In the genomic region with DNA sequence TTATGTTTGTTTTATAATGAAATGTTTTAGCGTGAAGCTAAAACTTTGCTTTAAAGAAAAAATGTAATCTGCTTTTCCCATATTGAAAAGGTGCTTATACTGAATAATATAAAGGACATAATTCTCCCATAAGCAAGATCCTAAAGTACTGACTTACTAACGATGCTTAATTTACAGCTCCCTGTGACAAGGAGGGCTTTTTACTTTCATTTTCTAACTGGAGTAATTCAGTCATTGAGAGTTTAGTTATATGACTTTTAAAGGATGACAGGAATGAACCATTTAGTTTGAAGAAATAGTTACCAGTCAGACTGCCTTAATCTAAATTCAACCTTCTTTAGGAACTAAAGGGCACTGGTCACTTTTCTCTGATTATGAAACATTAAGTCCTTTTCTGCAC, we compare ENCODE assay signal across 11 cellular contexts. TPM values are rescaled to one million over a fixed set of nuclear protein-coding genes. Genes with fewer than 3 reads are reported as not detected.
DNase-seq lines count a peak whose midpoint lies in the region; ATAC-seq, FAIRE-seq and TF ChIP-seq lines count a peak whose summit lies in the region.
"Had no signal": no experiment of that assay in that cellular context is flagged by ENCODE, and none has a peak within 500 bp of the region (broad histone marks: within the 10 kb centered on the region; RNA-seq: fewer than 3 reads in every experiment).

No MANE protein-coding gene starts in this region.

- no peak for TF ChIP-seq CTCF in astrocyte (IDR thresholded peaks at IDR 0.05; ENCODE audit: insufficient read depth, low read depth, low read length)
- no peak for TF ChIP-seq CTCF in osteocyte (IDR thresholded peaks at IDR 0.05)

- H3K4me2 ChIP-seq in astrocyte (ENCODE audit: low read length), result peak overlapping the region; percentile 71

- peak; percentile 70 for ATAC-seq in activated CD8-positive, alpha-beta memory T cell treated with anti-CD3 and anti-CD28 coated beads, Interleukin-2, amount 10 ng/mL, durations not matched to agents 7 days and 5 days
- ATAC-seq in HG03045 (IDR thresholded peaks at IDR 0.05; ENCODE audit: unreplicated experiment) (peak; percentile 56), HG02973 (IDR thresholded peaks at IDR 0.05; ENCODE audit: unreplicated experiment) (no peak)
- ATAC-seq: Panc1, pancreas had no signal

- H4K20me1 ChIP-seq in astrocyte (ENCODE audit: insufficient read depth, low read length), result no peaks in the 10 kb centered on the region

- peak overlapping the region; percentile 25 for H3K4me3 ChIP-seq in astrocyte (ENCODE audit: insufficient read depth, low read depth, low read length)
- H3K4me3 ChIP-seq in small intestine (ENCODE audit: low read depth in 1 of 2, low read length in 2 of 2), result no peak overlapping the region
- H3K4me3 ChIP-seq: pancreas had no signal

- no peak overlapping the region for H3K9ac ChIP-seq in astrocyte (ENCODE audit: low read length)

- peak overlapping the region; percentile 37 for H2AFZ ChIP-seq in astrocyte (ENCODE audit: low read depth, low read length)

- no peak for FAIRE-seq in astrocyte (lab: Jason Lieb, UNC)
- no peak for FAIRE-seq in small intestine (lab: Jason Lieb, UNC)
- FAIRE-seq: pancreas had no signal

- no peaks in the 10 kb centered on the region for H3K79me2 ChIP-seq in astrocyte (ENCODE audit: insufficient read depth, low read length)

- H3K27ac ChIP-seq in astrocyte (ENCODE audit: low read depth, low read length) (no peak overlapping the region), small intestine (ENCODE audit: low read depth in 1 of 2, low read length in 1 of 2) (no peak overlapping the region)
- H3K27ac ChIP-seq: pancreas had no signal

- H3K9me3 ChIP-seq in astrocyte (ENCODE audit: insufficient read depth, low read depth, low read length) (no peaks in the 10 kb centered on the region), small intestine (ENCODE audit: control insufficient read depth, low read depth) (no peaks in the 10 kb centered on the region)
- H3K9me3 ChIP-seq: pancreas had no signal

- no peaks in the 10 kb centered on the region for H3K27me3 Mint-ChIP-seq in activated CD8-positive, alpha-beta memory T cell treated with anti-CD3 and anti-CD28 coated beads, Interleukin-2, amount 10 ng/mL, durations not matched to agents 7 days and 5 days
- H3K27me3 Mint-ChIP-seq in astrocyte (ENCODE audit: low read depth, unreplicated experiment) (no peaks in the 10 kb centered on the region), osteocyte (ENCODE audit: unreplicated experiment) (peaks cover 11% of the 10 kb centered on the region)

- DNase-seq in activated CD8-positive, alpha-beta memory T cell treated with anti-CD3 and anti-CD28 coated beads, Interleukin-2, amount 10 ng/mL, durations not matched to agents 7 days and 5 days, result no peak
- DNase-seq in activated CD8-positive, alpha-beta memory T cell treated with anti-CD3 and anti-CD28 coated beads, Interleukin-2, amount 50 U/mL, for 4 hours, result no peak
- no peak for DNase-seq in astrocyte (ENCODE audit: low read depth)
- DNase-seq in small intestine, result peak; percentile 26
- no peak for DNase-seq in osteocyte (ENCODE audit: extremely low spot score, unreplicated experiment)
- no peak for DNase-seq in DMS79 (lab: John Stamatoyannopoulos, UW)
- DNase-seq: MV-4-11, pancreas had no signal

- H3K27ac Mint-ChIP-seq in activated CD8-positive, alpha-beta memory T cell treated with anti-CD3 and anti-CD28 coated beads, Interleukin-2, amount 10 ng/mL, durations not matched to agents 7 days and 5 days, result no peak overlapping the region
- no peak overlapping the region for H3K27ac Mint-ChIP-seq in astrocyte (ENCODE audit: unreplicated experiment)
- no peak overlapping the region for H3K27ac Mint-ChIP-seq in osteocyte (ENCODE audit: unreplicated experiment)

- peak overlapping the region; percentile 40 for H3K4me3 Mint-ChIP-seq in activated CD8-positive, alpha-beta memory T cell treated with anti-CD3 and anti-CD28 coated beads, Interleukin-2, amount 10 ng/mL, durations not matched to agents 7 days and 5 days
- H3K4me3 Mint-ChIP-seq in astrocyte (ENCODE audit: unreplicated experiment), result no peak overlapping the region
- no peak overlapping the region for H3K4me3 Mint-ChIP-seq in osteocyte (ENCODE audit: unreplicated experiment)

- 28 to 38% (median 32%) methylated on average over 2 of the region's 2 CpGs for WGBS in small intestine, 3 donors

- H3K27me3 ChIP-seq in astrocyte (ENCODE audit: insufficient read depth, low read length) (no peaks in the 10 kb centered on the region), small intestine (ENCODE audit: control insufficient read depth in 2 of 2, insufficient read depth in 2 of 2, low read length in 2 of 2) (no peaks in the 10 kb centered on the region)
- H3K27me3 ChIP-seq: pancreas had no signal

- H3K4me1 ChIP-seq in astrocyte (ENCODE audit: insufficient read depth, low read length) (no peaks in the 10 kb centered on the region), small intestine (ENCODE audit: control insufficient read depth in 2 of 2, insufficient read depth in 1 of 2, low read depth in 1 of 2, low read length in 1 of 2) (no peaks in the 10 kb centered on the region)
- H3K4me1 ChIP-seq: pancreas had no signal

- peaks cover 8% of the 10 kb centered on the region for H3K4me1 Mint-ChIP-seq in activated CD8-positive, alpha-beta memory T cell treated with anti-CD3 and anti-CD28 coated beads, Interleukin-2, amount 10 ng/mL, durations not matched to agents 7 days and 5 days
- H3K4me1 Mint-ChIP-seq in astrocyte (ENCODE audit: low read depth, unreplicated experiment), result peaks cover 3% of the 10 kb centered on the region
- peaks cover 7% of the 10 kb centered on the region for H3K4me1 Mint-ChIP-seq in osteocyte (ENCODE audit: unreplicated experiment)

- CTCF ChIA-PET in activated CD8-positive, alpha-beta memory T cell treated with anti-CD3 and anti-CD28 coated beads, Interleukin-2, amount 10 ng/mL, durations not matched to agents 7 days and 5 days (lab: Charles Lee), result interaction anchor here (0.6 kb wide), 1 partner anchor 186 kb away, joined by 3 read pairs; no protein-coding TSS in a partner anchor

- H3K9me3 Mint-ChIP-seq in activated CD8-positive, alpha-beta memory T cell treated with anti-CD3 and anti-CD28 coated beads, Interleukin-2, amount 10 ng/mL, durations not matched to agents 7 days and 5 days (ENCODE audit: low read depth), result no peaks in the 10 kb centered on the region
- H3K9me3 Mint-ChIP-seq in astrocyte (ENCODE audit: unreplicated experiment) (no peaks in the 10 kb centered on the region), osteocyte (ENCODE audit: unreplicated experiment) (no peaks in the 10 kb centered on the region)

- H3K36me3 ChIP-seq in astrocyte (ENCODE audit: insufficient read depth, low read length) (no peaks in the 10 kb centered on the region), small intestine (ENCODE audit: control insufficient read depth in 2 of 2, insufficient read depth in 2 of 2, low read length in 2 of 2) (no peaks in the 10 kb centered on the region)
- H3K36me3 ChIP-seq: pancreas had no signal

- no peaks in the 10 kb centered on the region for H3K36me3 Mint-ChIP-seq in activated CD8-positive, alpha-beta memory T cell treated with anti-CD3 and anti-CD28 coated beads, Interleukin-2, amount 10 ng/mL, durations not matched to agents 7 days and 5 days
- H3K36me3 Mint-ChIP-seq in astrocyte (ENCODE audit: low read depth, unreplicated experiment) (no peaks in the 10 kb centered on the region), osteocyte (ENCODE audit: unreplicated experiment) (no peaks in the 10 kb centered on the region)

RNA-seq across cellular contexts. Expression of a gene that starts 19.3 kb away (rescaled TPM):
- not detected for total RNA-seq in activated CD8-positive, alpha-beta memory T cell treated with anti-CD3 and anti-CD28 coated beads, Interleukin-2, amount 10 ng/mL, durations not matched to agents 7 days and 5 days
- 0.45 and 0.60 TPM in 2 replicates for total RNA-seq in astrocyte
- polyA plus RNA-seq in small intestine, result under 1 TPM in 1 of 3 donors, not detected in 2; 0.43 TPM
- not detected in 2 replicates for total RNA-seq in osteocyte
